In the genomic region with DNA sequence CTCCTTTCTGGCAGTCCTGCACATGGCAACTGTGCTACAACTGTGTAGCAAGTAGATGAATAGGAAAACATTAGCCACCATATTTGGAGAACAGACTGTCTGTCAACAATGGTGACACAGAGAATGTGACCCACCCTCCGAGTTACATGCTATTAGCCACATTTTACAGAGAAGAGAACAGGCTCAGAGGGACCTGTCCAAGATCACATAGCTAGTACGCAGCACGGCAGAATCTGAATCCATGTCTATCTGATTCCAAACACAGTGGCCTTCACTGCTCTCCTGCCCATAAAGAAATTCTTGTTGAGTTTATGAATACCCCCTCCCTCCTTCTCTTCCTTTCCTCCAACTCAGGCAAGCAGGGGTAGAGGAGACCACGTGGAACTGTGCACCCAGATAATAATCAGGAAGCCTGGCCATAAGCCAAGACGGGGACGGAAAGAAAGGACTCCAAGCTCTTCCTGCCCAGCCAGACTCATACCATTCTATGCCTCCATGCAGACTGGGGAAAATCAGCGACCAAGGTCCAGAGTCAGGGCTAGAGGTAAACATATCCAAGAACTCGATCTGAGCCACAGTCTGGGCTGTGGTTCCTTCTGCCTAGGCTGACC, we compare ENCODE assay signal across 1 cellular context.
TF ChIP-seq lines count a peak whose summit lies in the region.

No MANE protein-coding gene starts in this region.

TF ChIP-seq in HepG2, 621 proteins besides CTCF, POLR2A, EP300 and RAD21 (continued from another document and continues in another):
- TF ChIP-seq ZBTB20 (CRISPR knock-in tag; IDR thresholded peaks at IDR 0.05; ENCODE audit: borderline replicate concordance, low read depth) (peak; percentile 55; the same call in 1 of the 2 replicates), MIXL1 (CRISPR knock-in tag; IDR thresholded peaks at IDR 0.05) (peak; percentile 74; the same call in 1 of the 2 replicates), ZNF10 (CRISPR knock-in tag; IDR thresholded peaks at IDR 0.05; ENCODE audit: borderline replicate concordance, low read depth) (no peak), MTF1 (CRISPR knock-in tag; IDR thresholded peaks at IDR 0.05) (no peak), HMGA1 (CRISPR knock-in tag; conservative IDR thresholded peaks at IDR 0.05) (no peak), ZKSCAN1 (IDR thresholded peaks at IDR 0.05; ENCODE audit: low read length) (no peak), ATF7-NPFF (CRISPR knock-in tag; IDR thresholded peaks at IDR 0.05; ENCODE audit: low read depth) (no peak), HNF4G (IDR thresholded peaks at IDR 0.05; ENCODE audit: borderline replicate concordance, low read depth, low read length) (peak; percentile 44; the same call in 1 of the 2 replicates), HNF4G (CRISPR knock-in tag; IDR thresholded peaks at IDR 0.05; ENCODE audit: borderline replicate concordance, low read depth) (peak; percentile 77; the same call in 1 of the 2 replicates), SP5 (CRISPR knock-in tag; IDR thresholded peaks at IDR 0.05; ENCODE audit: borderline replicate concordance, low read depth) (no peak; the same call in 1 of the 2 replicates), ELF3 (CRISPR knock-in tag; IDR thresholded peaks at IDR 0.05) (peak; percentile 73), KMT2B (CRISPR knock-in tag; IDR thresholded peaks at IDR 0.05) (no peak), ZNF790 (CRISPR knock-in tag; IDR thresholded peaks at IDR 0.05; ENCODE audit: borderline replicate concordance) (peak; percentile 52; the same call in 1 of the 2 replicates), ZNF326 (CRISPR knock-in tag; IDR thresholded peaks at IDR 0.05; ENCODE audit: borderline replicate concordance) (no peak), ZFP37 (CRISPR knock-in tag; IDR thresholded peaks at IDR 0.05; ENCODE audit: borderline replicate concordance) (no peak), MBNL3 (CRISPR knock-in tag; conservative IDR thresholded peaks at IDR 0.05) (no peak), ZNF781 (CRISPR knock-in tag; IDR thresholded peaks at IDR 0.05; ENCODE audit: borderline replicate concordance, not compliant biosample characterization) (peak; percentile 22), MLLT10 (CRISPR knock-in tag; IDR thresholded peaks at IDR 0.05) (no peak), TBL1XR1 (IDR thresholded peaks at IDR 0.05; ENCODE audit: borderline replicate concordance, low read length, partially characterized antibody) (no peak), FOXK2 (IDR thresholded peaks at IDR 0.05) (no peak), ZNF577 (CRISPR knock-in tag; IDR thresholded peaks at IDR 0.05; ENCODE audit: borderline replicate concordance, low read depth) (no peak), GZF1 (CRISPR knock-in tag; IDR thresholded peaks at IDR 0.05) (no peak), ZNF747 (CRISPR knock-in tag; IDR thresholded peaks at IDR 0.05; ENCODE audit: borderline replicate concordance) (no peak), ATF1 (CRISPR knock-in tag; IDR thresholded peaks at IDR 0.05) (0 out of 2 replicates have a peak, but pooled peaks have one; percentile 24), RBFOX2 (IDR thresholded peaks at IDR 0.05; ENCODE audit: low read depth, low read length) (no peak), DMAP1 (CRISPR knock-in tag; IDR thresholded peaks at IDR 0.05) (no peak; the same call in 1 of the 2 replicates), KLF6 (CRISPR knock-in tag; IDR thresholded peaks at IDR 0.05) (peak; percentile 45; the same call in 1 of the 2 replicates), GTF2F1 (IDR thresholded peaks at IDR 0.05; ENCODE audit: low read length) (no peak), ZNF660 (CRISPR knock-in tag; IDR thresholded peaks at IDR 0.05; ENCODE audit: borderline replicate concordance, low read depth) (no peak), FOSL1 (CRISPR knock-in tag; IDR thresholded peaks at IDR 0.05; ENCODE audit: borderline replicate concordance) (no peak), SSRP1 (CRISPR knock-in tag; IDR thresholded peaks at IDR 0.05) (no peak), ZNF878 (CRISPR knock-in tag; IDR thresholded peaks at IDR 0.05) (no peak), TEAD3 (CRISPR knock-in tag; optimal IDR thresholded peaks at IDR 0.05; ENCODE audit: borderline replicate concordance) (peak; percentile 41), ZC3H13 (CRISPR knock-in tag; IDR thresholded peaks at IDR 0.05) (no peak), ELF4 (CRISPR knock-in tag; IDR thresholded peaks at IDR 0.05; ENCODE audit: borderline replicate concordance) (no peak), ZNF343 (CRISPR knock-in tag; IDR thresholded peaks at IDR 0.05) (no peak), ZNF350 (CRISPR knock-in tag; IDR thresholded peaks at IDR 0.05; ENCODE audit: borderline replicate concordance, low read depth) (no peak), ZNF883 (CRISPR knock-in tag; IDR thresholded peaks at IDR 0.05; ENCODE audit: not compliant biosample characterization) (no peak), ZFP1 (CRISPR knock-in tag; IDR thresholded peaks at IDR 0.05) (no peak), ZNF607 (CRISPR knock-in tag; IDR thresholded peaks at IDR 0.05; ENCODE audit: borderline replicate concordance) (no peak), HDAC1 (CRISPR knock-in tag; IDR thresholded peaks at IDR 0.05) (peak; percentile 78), ZNF7 (CRISPR knock-in tag; IDR thresholded peaks at IDR 0.05) (no peak), NFRKB (IDR thresholded peaks at IDR 0.05) (no peak), PCBP1 (IDR thresholded peaks at IDR 0.05; ENCODE audit: borderline replicate concordance, low read depth, low read length) (no peak)
- TF ChIP-seq, protein P1, sequence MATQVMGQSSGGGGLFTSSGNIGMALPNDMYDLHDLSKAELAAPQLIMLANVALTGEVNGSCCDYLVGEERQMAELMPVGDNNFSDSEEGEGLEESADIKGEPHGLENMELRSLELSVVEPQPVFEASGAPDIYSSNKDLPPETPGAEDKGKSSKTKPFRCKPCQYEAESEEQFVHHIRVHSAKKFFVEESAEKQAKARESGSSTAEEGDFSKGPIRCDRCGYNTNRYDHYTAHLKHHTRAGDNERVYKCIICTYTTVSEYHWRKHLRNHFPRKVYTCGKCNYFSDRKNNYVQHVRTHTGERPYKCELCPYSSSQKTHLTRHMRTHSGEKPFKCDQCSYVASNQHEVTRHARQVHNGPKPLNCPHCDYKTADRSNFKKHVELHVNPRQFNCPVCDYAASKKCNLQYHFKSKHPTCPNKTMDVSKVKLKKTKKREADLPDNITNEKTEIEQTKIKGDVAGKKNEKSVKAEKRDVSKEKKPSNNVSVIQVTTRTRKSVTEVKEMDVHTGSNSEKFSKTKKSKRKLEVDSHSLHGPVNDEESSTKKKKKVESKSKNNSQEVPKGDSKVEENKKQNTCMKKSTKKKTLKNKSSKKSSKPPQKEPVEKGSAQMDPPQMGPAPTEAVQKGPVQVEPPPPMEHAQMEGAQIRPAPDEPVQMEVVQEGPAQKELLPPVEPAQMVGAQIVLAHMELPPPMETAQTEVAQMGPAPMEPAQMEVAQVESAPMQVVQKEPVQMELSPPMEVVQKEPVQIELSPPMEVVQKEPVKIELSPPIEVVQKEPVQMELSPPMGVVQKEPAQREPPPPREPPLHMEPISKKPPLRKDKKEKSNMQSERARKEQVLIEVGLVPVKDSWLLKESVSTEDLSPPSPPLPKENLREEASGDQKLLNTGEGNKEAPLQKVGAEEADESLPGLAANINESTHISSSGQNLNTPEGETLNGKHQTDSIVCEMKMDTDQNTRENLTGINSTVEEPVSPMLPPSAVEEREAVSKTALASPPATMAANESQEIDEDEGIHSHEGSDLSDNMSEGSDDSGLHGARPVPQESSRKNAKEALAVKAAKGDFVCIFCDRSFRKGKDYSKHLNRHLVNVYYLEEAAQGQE (IDR thresholded peaks at IDR 0.05; ENCODE audit: borderline replicate concordance in 1 of 2, low read depth in 1 of 2, low read length in 2 of 2), result no peak
- TF ChIP-seq, protein P2, sequence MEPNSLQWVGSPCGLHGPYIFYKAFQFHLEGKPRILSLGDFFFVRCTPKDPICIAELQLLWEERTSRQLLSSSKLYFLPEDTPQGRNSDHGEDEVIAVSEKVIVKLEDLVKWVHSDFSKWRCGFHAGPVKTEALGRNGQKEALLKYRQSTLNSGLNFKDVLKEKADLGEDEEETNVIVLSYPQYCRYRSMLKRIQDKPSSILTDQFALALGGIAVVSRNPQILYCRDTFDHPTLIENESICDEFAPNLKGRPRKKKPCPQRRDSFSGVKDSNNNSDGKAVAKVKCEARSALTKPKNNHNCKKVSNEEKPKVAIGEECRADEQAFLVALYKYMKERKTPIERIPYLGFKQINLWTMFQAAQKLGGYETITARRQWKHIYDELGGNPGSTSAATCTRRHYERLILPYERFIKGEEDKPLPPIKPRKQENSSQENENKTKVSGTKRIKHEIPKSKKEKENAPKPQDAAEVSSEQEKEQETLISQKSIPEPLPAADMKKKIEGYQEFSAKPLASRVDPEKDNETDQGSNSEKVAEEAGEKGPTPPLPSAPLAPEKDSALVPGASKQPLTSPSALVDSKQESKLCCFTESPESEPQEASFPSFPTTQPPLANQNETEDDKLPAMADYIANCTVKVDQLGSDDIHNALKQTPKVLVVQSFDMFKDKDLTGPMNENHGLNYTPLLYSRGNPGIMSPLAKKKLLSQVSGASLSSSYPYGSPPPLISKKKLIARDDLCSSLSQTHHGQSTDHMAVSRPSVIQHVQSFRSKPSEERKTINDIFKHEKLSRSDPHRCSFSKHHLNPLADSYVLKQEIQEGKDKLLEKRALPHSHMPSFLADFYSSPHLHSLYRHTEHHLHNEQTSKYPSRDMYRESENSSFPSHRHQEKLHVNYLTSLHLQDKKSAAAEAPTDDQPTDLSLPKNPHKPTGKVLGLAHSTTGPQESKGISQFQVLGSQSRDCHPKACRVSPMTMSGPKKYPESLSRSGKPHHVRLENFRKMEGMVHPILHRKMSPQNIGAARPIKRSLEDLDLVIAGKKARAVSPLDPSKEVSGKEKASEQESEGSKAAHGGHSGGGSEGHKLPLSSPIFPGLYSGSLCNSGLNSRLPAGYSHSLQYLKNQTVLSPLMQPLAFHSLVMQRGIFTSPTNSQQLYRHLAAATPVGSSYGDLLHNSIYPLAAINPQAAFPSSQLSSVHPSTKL (CRISPR knock-in tag; IDR thresholded peaks at IDR 0.05), result peak; percentile 69
- TF ChIP-seq, protein P3, sequence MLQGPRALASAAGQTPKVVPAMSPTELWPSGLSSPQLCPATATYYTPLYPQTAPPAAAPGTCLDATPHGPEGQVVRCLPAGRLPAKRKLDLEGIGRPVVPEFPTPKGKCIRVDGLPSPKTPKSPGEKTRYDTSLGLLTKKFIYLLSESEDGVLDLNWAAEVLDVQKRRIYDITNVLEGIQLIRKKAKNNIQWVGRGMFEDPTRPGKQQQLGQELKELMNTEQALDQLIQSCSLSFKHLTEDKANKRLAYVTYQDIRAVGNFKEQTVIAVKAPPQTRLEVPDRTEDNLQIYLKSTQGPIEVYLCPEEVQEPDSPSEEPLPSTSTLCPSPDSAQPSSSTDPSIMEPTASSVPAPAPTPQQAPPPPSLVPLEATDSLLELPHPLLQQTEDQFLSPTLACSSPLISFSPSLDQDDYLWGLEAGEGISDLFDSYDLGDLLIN (CRISPR knock-in tag; IDR thresholded peaks at IDR 0.05; ENCODE audit: borderline replicate concordance), result no peak
- TF ChIP-seq, protein P4, sequence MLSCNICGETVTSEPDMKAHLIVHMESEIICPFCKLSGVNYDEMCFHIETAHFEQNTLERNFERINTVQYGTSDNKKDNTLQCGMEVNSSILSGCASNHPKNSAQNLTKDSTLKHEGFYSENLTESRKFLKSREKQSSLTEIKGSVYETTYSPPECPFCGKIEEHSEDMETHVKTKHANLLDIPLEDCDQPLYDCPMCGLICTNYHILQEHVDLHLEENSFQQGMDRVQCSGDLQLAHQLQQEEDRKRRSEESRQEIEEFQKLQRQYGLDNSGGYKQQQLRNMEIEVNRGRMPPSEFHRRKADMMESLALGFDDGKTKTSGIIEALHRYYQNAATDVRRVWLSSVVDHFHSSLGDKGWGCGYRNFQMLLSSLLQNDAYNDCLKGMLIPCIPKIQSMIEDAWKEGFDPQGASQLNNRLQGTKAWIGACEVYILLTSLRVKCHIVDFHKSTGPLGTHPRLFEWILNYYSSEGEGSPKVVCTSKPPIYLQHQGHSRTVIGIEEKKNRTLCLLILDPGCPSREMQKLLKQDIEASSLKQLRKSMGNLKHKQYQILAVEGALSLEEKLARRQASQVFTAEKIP (CRISPR knock-in tag; IDR thresholded peaks at IDR 0.05; ENCODE audit: borderline replicate concordance), result no peak
- TF ChIP-seq, protein P5, sequence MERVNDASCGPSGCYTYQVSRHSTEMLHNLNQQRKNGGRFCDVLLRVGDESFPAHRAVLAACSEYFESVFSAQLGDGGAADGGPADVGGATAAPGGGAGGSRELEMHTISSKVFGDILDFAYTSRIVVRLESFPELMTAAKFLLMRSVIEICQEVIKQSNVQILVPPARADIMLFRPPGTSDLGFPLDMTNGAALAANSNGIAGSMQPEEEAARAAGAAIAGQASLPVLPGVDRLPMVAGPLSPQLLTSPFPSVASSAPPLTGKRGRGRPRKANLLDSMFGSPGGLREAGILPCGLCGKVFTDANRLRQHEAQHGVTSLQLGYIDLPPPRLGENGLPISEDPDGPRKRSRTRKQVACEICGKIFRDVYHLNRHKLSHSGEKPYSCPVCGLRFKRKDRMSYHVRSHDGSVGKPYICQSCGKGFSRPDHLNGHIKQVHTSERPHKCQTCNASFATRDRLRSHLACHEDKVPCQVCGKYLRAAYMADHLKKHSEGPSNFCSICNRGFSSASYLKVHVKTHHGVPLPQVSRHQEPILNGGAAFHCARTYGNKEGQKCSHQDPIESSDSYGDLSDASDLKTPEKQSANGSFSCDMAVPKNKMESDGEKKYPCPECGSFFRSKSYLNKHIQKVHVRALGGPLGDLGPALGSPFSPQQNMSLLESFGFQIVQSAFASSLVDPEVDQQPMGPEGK (CRISPR knock-in tag; IDR thresholded peaks at IDR 0.05), result no peak; the same call in 1 of the 2 replicates
- TF ChIP-seq, protein P6, sequence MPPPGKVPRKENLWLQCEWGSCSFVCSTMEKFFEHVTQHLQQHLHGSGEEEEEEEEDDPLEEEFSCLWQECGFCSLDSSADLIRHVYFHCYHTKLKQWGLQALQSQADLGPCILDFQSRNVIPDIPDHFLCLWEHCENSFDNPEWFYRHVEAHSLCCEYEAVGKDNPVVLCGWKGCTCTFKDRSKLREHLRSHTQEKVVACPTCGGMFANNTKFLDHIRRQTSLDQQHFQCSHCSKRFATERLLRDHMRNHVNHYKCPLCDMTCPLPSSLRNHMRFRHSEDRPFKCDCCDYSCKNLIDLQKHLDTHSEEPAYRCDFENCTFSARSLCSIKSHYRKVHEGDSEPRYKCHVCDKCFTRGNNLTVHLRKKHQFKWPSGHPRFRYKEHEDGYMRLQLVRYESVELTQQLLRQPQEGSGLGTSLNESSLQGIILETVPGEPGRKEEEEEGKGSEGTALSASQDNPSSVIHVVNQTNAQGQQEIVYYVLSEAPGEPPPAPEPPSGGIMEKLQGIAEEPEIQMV (CRISPR knock-in tag; IDR thresholded peaks at IDR 0.05; ENCODE audit: low read depth), result no peak
- TF ChIP-seq, protein P7, sequence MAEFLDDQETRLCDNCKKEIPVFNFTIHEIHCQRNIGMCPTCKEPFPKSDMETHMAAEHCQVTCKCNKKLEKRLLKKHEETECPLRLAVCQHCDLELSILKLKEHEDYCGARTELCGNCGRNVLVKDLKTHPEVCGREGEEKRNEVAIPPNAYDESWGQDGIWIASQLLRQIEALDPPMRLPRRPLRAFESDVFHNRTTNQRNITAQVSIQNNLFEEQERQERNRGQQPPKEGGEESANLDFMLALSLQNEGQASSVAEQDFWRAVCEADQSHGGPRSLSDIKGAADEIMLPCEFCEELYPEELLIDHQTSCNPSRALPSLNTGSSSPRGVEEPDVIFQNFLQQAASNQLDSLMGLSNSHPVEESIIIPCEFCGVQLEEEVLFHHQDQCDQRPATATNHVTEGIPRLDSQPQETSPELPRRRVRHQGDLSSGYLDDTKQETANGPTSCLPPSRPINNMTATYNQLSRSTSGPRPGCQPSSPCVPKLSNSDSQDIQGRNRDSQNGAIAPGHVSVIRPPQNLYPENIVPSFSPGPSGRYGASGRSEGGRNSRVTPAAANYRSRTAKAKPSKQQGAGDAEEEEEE (CRISPR knock-in tag; IDR thresholded peaks at IDR 0.05; ENCODE audit: borderline replicate concordance), result no peak
